In the genomic region with DNA sequence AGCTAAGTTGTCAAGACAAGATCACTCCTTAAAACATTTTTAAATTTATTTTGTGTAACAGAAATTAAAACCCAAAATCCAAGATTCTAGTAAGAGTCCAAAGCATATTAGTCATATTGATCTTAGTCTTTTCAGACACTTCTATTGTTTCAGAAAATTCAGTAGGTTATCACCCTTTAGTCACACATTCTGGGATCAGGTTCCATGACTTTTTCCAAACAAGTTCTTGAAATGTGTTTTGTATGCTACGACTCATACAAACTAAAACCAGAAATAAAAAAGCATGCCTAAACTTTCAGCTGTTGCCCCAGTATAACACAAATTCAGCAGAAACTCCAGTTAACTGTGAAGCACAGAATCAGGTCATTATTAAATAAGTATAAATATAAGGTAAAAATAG, we compare ENCODE assay signal across 1 cellular context.
TF ChIP-seq lines count a peak whose summit lies in the region.

No MANE protein-coding gene starts in this region.

TF ChIP-seq in HepG2, 621 proteins besides CTCF, POLR2A, EP300 and RAD21 (continued from another document):
- TF ChIP-seq, protein P1, sequence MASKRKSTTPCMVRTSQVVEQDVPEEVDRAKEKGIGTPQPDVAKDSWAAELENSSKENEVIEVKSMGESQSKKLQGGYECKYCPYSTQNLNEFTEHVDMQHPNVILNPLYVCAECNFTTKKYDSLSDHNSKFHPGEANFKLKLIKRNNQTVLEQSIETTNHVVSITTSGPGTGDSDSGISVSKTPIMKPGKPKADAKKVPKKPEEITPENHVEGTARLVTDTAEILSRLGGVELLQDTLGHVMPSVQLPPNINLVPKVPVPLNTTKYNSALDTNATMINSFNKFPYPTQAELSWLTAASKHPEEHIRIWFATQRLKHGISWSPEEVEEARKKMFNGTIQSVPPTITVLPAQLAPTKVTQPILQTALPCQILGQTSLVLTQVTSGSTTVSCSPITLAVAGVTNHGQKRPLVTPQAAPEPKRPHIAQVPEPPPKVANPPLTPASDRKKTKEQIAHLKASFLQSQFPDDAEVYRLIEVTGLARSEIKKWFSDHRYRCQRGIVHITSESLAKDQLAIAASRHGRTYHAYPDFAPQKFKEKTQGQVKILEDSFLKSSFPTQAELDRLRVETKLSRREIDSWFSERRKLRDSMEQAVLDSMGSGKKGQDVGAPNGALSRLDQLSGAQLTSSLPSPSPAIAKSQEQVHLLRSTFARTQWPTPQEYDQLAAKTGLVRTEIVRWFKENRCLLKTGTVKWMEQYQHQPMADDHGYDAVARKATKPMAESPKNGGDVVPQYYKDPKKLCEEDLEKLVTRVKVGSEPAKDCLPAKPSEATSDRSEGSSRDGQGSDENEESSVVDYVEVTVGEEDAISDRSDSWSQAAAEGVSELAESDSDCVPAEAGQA (IDR thresholded peaks at IDR 0.05; ENCODE audit: low read depth), result no peak
- TF ChIP-seq, protein P1 (CRISPR knock-in tag; IDR thresholded peaks at IDR 0.05; ENCODE audit: borderline replicate concordance), result no peak
- TF ChIP-seq JUNB (CRISPR knock-in tag; IDR thresholded peaks at IDR 0.05; ENCODE audit: borderline replicate concordance), result no peak
- TF ChIP-seq, protein P2, sequence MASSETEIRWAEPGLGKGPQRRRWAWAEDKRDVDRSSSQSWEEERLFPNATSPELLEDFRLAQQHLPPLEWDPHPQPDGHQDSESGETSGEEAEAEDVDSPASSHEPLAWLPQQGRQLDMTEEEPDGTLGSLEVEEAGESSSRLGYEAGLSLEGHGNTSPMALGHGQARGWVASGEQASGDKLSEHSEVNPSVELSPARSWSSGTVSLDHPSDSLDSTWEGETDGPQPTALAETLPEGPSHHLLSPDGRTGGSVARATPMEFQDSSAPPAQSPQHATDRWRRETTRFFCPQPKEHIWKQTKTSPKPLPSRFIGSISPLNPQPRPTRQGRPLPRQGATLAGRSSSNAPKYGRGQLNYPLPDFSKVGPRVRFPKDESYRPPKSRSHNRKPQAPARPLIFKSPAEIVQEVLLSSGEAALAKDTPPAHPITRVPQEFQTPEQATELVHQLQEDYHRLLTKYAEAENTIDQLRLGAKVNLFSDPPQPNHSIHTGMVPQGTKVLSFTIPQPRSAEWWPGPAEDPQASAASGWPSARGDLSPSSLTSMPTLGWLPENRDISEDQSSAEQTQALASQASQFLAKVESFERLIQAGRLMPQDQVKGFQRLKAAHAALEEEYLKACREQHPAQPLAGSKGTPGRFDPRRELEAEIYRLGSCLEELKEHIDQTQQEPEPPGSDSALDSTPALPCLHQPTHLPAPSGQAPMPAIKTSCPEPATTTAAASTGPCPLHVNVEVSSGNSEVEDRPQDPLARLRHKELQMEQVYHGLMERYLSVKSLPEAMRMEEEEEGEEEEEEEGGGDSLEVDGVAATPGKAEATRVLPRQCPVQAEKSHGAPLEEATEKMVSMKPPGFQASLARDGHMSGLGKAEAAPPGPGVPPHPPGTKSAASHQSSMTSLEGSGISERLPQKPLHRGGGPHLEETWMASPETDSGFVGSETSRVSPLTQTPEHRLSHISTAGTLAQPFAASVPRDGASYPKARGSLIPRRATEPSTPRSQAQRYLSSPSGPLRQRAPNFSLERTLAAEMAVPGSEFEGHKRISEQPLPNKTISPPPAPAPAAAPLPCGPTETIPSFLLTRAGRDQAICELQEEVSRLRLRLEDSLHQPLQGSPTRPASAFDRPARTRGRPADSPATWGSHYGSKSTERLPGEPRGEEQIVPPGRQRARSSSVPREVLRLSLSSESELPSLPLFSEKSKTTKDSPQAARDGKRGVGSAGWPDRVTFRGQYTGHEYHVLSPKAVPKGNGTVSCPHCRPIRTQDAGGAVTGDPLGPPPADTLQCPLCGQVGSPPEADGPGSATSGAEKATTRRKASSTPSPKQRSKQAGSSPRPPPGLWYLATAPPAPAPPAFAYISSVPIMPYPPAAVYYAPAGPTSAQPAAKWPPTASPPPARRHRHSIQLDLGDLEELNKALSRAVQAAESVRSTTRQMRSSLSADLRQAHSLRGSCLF (CRISPR knock-in tag; IDR thresholded peaks at IDR 0.05; ENCODE audit: borderline replicate concordance), result no peak
- TF ChIP-seq, protein P3, sequence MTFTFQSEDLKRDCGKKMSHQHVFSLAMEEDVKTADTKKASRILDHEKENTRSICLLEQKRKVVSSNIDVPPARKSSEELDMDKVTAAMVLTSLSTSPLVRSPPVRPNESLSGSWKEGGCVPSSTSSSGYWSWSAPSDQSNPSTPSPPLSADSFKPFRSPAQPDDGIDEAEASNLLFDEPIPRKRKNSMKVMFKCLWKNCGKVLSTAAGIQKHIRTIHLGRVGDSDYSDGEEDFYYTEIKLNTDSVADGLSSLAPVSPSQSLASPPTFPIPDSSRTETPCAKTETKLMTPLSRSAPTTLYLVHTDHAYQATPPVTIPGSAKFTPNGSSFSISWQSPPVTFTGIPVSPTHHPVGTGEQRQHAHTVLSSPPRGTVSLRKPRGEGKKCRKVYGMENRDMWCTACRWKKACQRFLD (CRISPR knock-in tag; IDR thresholded peaks at IDR 0.05; ENCODE audit: borderline replicate concordance), result no peak
- no peak for TF ChIP-seq ZBTB7A (CRISPR knock-in tag; IDR thresholded peaks at IDR 0.05)
- TF ChIP-seq, protein P4, sequence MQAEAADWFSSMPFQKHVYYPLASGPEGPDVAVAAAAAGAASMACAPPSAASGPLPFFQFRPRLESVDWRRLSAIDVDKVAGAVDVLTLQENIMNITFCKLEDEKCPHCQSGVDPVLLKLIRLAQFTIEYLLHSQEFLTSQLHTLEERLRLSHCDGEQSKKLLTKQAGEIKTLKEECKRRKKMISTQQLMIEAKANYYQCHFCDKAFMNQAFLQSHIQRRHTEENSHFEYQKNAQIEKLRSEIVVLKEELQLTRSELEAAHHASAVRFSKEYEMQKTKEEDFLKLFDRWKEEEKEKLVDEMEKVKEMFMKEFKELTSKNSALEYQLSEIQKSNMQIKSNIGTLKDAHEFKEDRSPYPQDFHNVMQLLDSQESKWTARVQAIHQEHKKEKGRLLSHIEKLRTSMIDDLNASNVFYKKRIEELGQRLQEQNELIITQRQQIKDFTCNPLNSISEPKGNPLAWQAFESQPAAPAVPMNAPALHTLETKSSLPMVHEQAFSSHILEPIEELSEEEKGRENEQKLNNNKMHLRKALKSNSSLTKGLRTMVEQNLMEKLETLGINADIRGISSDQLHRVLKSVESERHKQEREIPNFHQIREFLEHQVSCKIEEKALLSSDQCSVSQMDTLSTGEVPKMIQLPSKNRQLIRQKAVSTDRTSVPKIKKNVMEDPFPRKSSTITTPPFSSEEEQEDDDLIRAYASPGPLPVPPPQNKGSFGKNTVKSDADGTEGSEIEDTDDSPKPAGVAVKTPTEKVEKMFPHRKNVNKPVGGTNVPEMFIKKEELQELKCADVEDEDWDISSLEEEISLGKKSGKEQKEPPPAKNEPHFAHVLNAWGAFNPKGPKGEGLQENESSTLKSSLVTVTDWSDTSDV (CRISPR knock-in tag; IDR thresholded peaks at IDR 0.05), result no peak
- TF ChIP-seq, protein P5, sequence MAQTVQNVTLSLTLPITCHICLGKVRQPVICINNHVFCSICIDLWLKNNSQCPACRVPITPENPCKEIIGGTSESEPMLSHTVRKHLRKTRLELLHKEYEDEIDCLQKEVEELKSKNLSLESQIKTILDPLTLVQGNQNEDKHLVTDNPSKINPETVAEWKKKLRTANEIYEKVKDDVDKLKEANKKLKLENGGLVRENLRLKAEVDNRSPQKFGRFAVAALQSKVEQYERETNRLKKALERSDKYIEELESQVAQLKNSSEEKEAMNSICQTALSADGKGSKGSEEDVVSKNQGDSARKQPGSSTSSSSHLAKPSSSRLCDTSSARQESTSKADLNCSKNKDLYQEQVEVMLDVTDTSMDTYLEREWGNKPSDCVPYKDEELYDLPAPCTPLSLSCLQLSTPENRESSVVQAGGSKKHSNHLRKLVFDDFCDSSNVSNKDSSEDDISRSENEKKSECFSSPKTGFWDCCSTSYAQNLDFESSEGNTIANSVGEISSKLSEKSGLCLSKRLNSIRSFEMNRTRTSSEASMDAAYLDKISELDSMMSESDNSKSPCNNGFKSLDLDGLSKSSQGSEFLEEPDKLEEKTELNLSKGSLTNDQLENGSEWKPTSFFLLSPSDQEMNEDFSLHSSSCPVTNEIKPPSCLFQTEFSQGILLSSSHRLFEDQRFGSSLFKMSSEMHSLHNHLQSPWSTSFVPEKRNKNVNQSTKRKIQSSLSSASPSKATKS (CRISPR knock-in tag; IDR thresholded peaks at IDR 0.05), result no peak
